9 cellular contexts compared by ENCODE assay signal in genomic region chr16:88437367-88437964, GRCh38. TPM values are rescaled to one million over a fixed set of nuclear protein-coding genes. Genes with fewer than 3 reads are reported as not detected.
DNase-seq lines count a peak whose midpoint lies in the region; ATAC-seq and TF ChIP-seq lines count a peak whose summit lies in the region.
"Had no signal": no experiment of that assay in that cellular context is flagged by ENCODE, and none has a peak within 500 bp of the region (broad histone marks: within the 10 kb centered on the region; RNA-seq: fewer than 3 reads in every experiment).

No MANE protein-coding gene starts in this region.

- no peak overlapping the region for H2BK5ac ChIP-seq in mesenchymal stem cell (ENCODE audit: low read depth, low read length, poor library complexity, severe bottlenecking)

- H3K4me1 Mint-ChIP-seq in chondrocyte (ENCODE audit: low read depth) (no peaks in the 10 kb centered on the region), mesothelial cell of epicardium (no peaks in the 10 kb centered on the region)

- WGBS in testis, 2 donors = 51 to 71% methylated on average over 26 to 47 of the region's 55 CpGs
- WGBS in mesenchymal stem cell = 36% methylated on average over 53 of the region's 55 CpGs

- no peak overlapping the region for H4K91ac ChIP-seq in mesenchymal stem cell (ENCODE audit: low read length)

- H2BK12ac ChIP-seq in mesenchymal stem cell (ENCODE audit: low read length in 2 of 2) = peak overlapping the region in 1 of 2 experiments; percentile 31

- no peaks in the 10 kb centered on the region for H3K79me1 ChIP-seq in mesenchymal stem cell (replicated peaks; ENCODE audit: low read length, poor library complexity, severe bottlenecking)

- H3K79me2 ChIP-seq in MM.1S (ENCODE audit: low read length) = no peaks in the 10 kb centered on the region

- no peaks in the 10 kb centered on the region for H3K9me2 ChIP-seq in MM.1S (replicated peaks; ENCODE audit: insufficient read depth, low read length)

- peak; percentile 53 for TF ChIP-seq CTCF in MM.1S (IDR thresholded peaks at IDR 0.05; ENCODE audit: low read length)
- peak; percentile 90 for TF ChIP-seq CTCF in chondrocyte (IDR thresholded peaks at IDR 0.05)
- TF ChIP-seq CTCF in mesothelial cell of epicardium (IDR thresholded peaks at IDR 0.05; ENCODE audit: unreplicated experiment) = peak; percentile 92
- TF ChIP-seq CTCF in testis (IDR thresholded peaks at IDR 0.05) = peak; percentile 70 to 85 (median 74)

- no peaks in the 10 kb centered on the region for H3K27me3 Mint-ChIP-seq in chondrocyte (ENCODE audit: low read depth)
- no peaks in the 10 kb centered on the region for H3K27me3 Mint-ChIP-seq in mesothelial cell of epicardium (ENCODE audit: low read depth)
- H3K27me3 Mint-ChIP-seq: natural killer cell treated with Interleukin-12 subunit alpha and Interleukin-12 subunit beta and Interleukin-15 and Interleukin-18, amount 100 ng/mL, for 72 hours had no signal

- H4K20me1 ChIP-seq in MM.1S (ENCODE audit: insufficient read depth, low read length) = no peaks in the 10 kb centered on the region

- no peak overlapping the region for H2AFZ ChIP-seq in MM.1S (ENCODE audit: low read length)
- no peak overlapping the region for H2AFZ ChIP-seq in mesenchymal stem cell (ENCODE audit: low read depth, low read length)

- H2AK5ac ChIP-seq in mesenchymal stem cell (ENCODE audit: low read length, severe bottlenecking) = no peak overlapping the region

- no peak overlapping the region for H2BK15ac ChIP-seq in mesenchymal stem cell (ENCODE audit: low read depth, poor library complexity, severe bottlenecking)

- H3K4me2 ChIP-seq in MM.1S (ENCODE audit: low read depth, low read length) (no peak overlapping the region), mesenchymal stem cell (ENCODE audit: low read length, poor library complexity, severe bottlenecking) (no peak overlapping the region)

- no peak overlapping the region for H4K8ac ChIP-seq in mesenchymal stem cell (ENCODE audit: low read length)

- H3K18ac ChIP-seq in mesenchymal stem cell (ENCODE audit: low read depth in 1 of 2, low read length in 2 of 2) = peak overlapping the region in 1 of 2 experiments; percentile 14

- H3K4me3 Mint-ChIP-seq in chondrocyte (ENCODE audit: unreplicated experiment) (no peak overlapping the region), mesothelial cell of epicardium (no peak overlapping the region)
- H3K4me3 Mint-ChIP-seq: natural killer cell treated with Interleukin-12 subunit alpha and Interleukin-12 subunit beta and Interleukin-15 and Interleukin-18, amount 100 ng/mL, for 72 hours had no signal

- H3K14ac ChIP-seq in mesenchymal stem cell (ENCODE audit: low read length in 2 of 2) = no peak overlapping the region

- H3K36me3 Mint-ChIP-seq in chondrocyte (ENCODE audit: low read depth) (no peaks in the 10 kb centered on the region), mesothelial cell of epicardium (no peaks in the 10 kb centered on the region)
- H3K36me3 Mint-ChIP-seq: natural killer cell treated with Interleukin-12 subunit alpha and Interleukin-12 subunit beta and Interleukin-15 and Interleukin-18, amount 100 ng/mL, for 72 hours had no signal

- intact Hi-C loops in testis (cut with DNase I; ENCODE audit: low total_unique reads) = no loop called here

- no peak overlapping the region for H3K9ac ChIP-seq in MM.1S (ENCODE audit: low read length)
- no peak overlapping the region for H3K9ac ChIP-seq in mesenchymal stem cell (ENCODE audit: low read length)

- H3K36me3 ChIP-seq in MM.1S (replicated peaks; ENCODE audit: insufficient read depth, low read length) (no peaks in the 10 kb centered on the region), testis (ENCODE audit: low read depth, missing control alignments) (no peaks in the 10 kb centered on the region), mesenchymal stem cell (ENCODE audit: control insufficient read depth in 1 of 2, insufficient read depth in 2 of 2, low read depth in 1 of 2, low read length in 2 of 2) (peaks cover 0 to 9% of the 10 kb centered on the region in 2 experiments)

- H3K23ac ChIP-seq in mesenchymal stem cell (ENCODE audit: low read length in 2 of 2) = no peak overlapping the region

- peaks cover 84% of the 10 kb centered on the region for H3K27me3 ChIP-seq in MM.1S (replicated peaks; ENCODE audit: insufficient read depth, low read length)
- no peaks in the 10 kb centered on the region for H3K27me3 ChIP-seq in testis
- no peaks in the 10 kb centered on the region for H3K27me3 ChIP-seq in mesenchymal stem cell (ENCODE audit: control insufficient read depth in 1 of 2, insufficient read depth in 1 of 2, low read length in 2 of 2)

- no peak overlapping the region for H3K4me3 ChIP-seq in MM.1S (ENCODE audit: low read length)
- peak overlapping the region; percentile 26 to 30 for H3K4me3 ChIP-seq in testis
- peak overlapping the region in 1 of 2 experiments; percentile 23 for H3K4me3 ChIP-seq in mesenchymal stem cell (ENCODE audit: insufficient read depth in 1 of 2, low read depth in 1 of 2, low read length in 2 of 2)

- TF ChIP-seq POLR2A in testis (IDR thresholded peaks at IDR 0.05) = no peak
- TF ChIP-seq POLR2A in GM18505 (IDR thresholded peaks at IDR 0.05; ENCODE audit: borderline replicate concordance, extremely low read depth, insufficient read depth, insufficient read length) = no peak

- H3K27ac Mint-ChIP-seq in chondrocyte (ENCODE audit: unreplicated experiment) (no peak overlapping the region), mesothelial cell of epicardium (no peak overlapping the region)
- H3K27ac Mint-ChIP-seq: natural killer cell treated with Interleukin-12 subunit alpha and Interleukin-12 subunit beta and Interleukin-15 and Interleukin-18, amount 100 ng/mL, for 72 hours had no signal

- H3K9me3 Mint-ChIP-seq in chondrocyte (ENCODE audit: low read depth) = no peaks in the 10 kb centered on the region
- H3K9me3 Mint-ChIP-seq in mesothelial cell of epicardium = no peaks in the 10 kb centered on the region
- H3K9me3 Mint-ChIP-seq: natural killer cell treated with Interleukin-12 subunit alpha and Interleukin-12 subunit beta and Interleukin-15 and Interleukin-18, amount 100 ng/mL, for 72 hours had no signal

- H3F3A ChIP-seq in MM.1S (ENCODE audit: insufficient read depth, low read length) = no peaks in the 10 kb centered on the region

- no peak for ATAC-seq in GM18505 (IDR thresholded peaks at IDR 0.05; ENCODE audit: unreplicated experiment)

- H3K9me3 ChIP-seq in MM.1S (replicated peaks; ENCODE audit: insufficient read depth, low read length) (no peaks in the 10 kb centered on the region), testis (no peaks in the 10 kb centered on the region), mesenchymal stem cell (ENCODE audit: control insufficient read depth, low read length) (no peaks in the 10 kb centered on the region)

- H3K4ac ChIP-seq in mesenchymal stem cell (ENCODE audit: low read depth in 1 of 2, low read length in 2 of 2) = no peak overlapping the region

- no peak overlapping the region for H2BK120ac ChIP-seq in mesenchymal stem cell (ENCODE audit: low read depth, low read length)

- H3K27ac ChIP-seq in MM.1S (ENCODE audit: low read length) = no peak overlapping the region
- no peak overlapping the region for H3K27ac ChIP-seq in testis
- H3K27ac ChIP-seq in mesenchymal stem cell (ENCODE audit: low read length, poor library complexity, severe bottlenecking) = no peak overlapping the region

- DNase-seq in DMS153 treated with DMSO at 0.1 percent for 48 hours (lab: John Stamatoyannopoulos, UW; ENCODE audit: unreplicated experiment) (peak; percentile 40), MM.1S (peak; percentile 27), chondrocyte (ENCODE audit: low spot score) (no peak), mesothelial cell of epicardium (ENCODE audit: low spot score in 2 of 2, unreplicated experiment in 2 of 2) (peak; percentile 68 to 78), testis (peak; percentile 58), mesenchymal stem cell (no peak)
- peak; percentile 61 to 71 for DNase-seq in activated CD4-positive, alpha-beta T cell treated with anti-CD3 and anti-CD28 coated beads for 4 hours

- H3K4me1 ChIP-seq in MM.1S (ENCODE audit: low read length) = no peaks in the 10 kb centered on the region
- no peaks in the 10 kb centered on the region for H3K4me1 ChIP-seq in testis
- H3K4me1 ChIP-seq in mesenchymal stem cell (ENCODE audit: control insufficient read depth, insufficient read depth, low read depth, low read length) = peaks cover 8% of the 10 kb centered on the region

RNA-seq across cellular contexts. Expression of gene ZFPM1, which starts 15.6 kb away (rescaled TPM):
- total RNA-seq in chondrocyte (4.4 to 7.6 TPM (median 7.0 TPM) in 3 replicates), mesothelial cell of epicardium (51.1 to 56.2 TPM (median 52.6 TPM) in 3 replicates), testis (10 to 100 TPM; 23.9 to 25.1 TPM)
- 12.8 TPM for polyA plus RNA-seq in testis (ENCODE audit: insufficient read depth, low read depth, low replicate concordance)
- 3.4 TPM for polyA plus RNA-seq in mesenchymal stem cell (2013, experiment 1 of 2)
- polyA plus RNA-seq in mesenchymal stem cell (2013, experiment 2 of 2) = 3.4 TPM

RNA-seq across cellular contexts. Expression of gene ZNF469, which starts 54.7 kb away (rescaled TPM):
- total RNA-seq in chondrocyte (19.0 to 62.8 TPM (median 60.5 TPM) in 3 replicates), mesothelial cell of epicardium (26.8 to 28.7 TPM (median 27.9 TPM) in 3 replicates), testis (1 to 10 TPM; 2.2 to 2.8 TPM)
- polyA plus RNA-seq in testis (ENCODE audit: insufficient read depth, low read depth, low replicate concordance) = 0.98 TPM
- 11.1 TPM for polyA plus RNA-seq in mesenchymal stem cell (2013, experiment 1 of 2)
- polyA plus RNA-seq in mesenchymal stem cell (2013, experiment 2 of 2) = 10.4 TPM

Comparison
In these comparisons a context has a peak if more than half of its experiments do, and no peak if none do; other contexts are left out.
1. DNase-seq: peak in DMS153 treated with DMSO at 0.1 percent for 48 hours (single experiment), MM.1S (single experiment), activated CD4-positive, alpha-beta T cell treated with anti-CD3 and anti-CD28 coated beads for 4 hours (2 of 2), mesothelial cell of epicardium (2 of 2) and testis (single experiment); none in chondrocyte (single experiment) and mesenchymal stem cell (single experiment).
2. Peak in every context shown above with its lines, with median percentiles within 50 percentile points of each other: CTCF ChIP-seq.